In the genomic region with DNA sequence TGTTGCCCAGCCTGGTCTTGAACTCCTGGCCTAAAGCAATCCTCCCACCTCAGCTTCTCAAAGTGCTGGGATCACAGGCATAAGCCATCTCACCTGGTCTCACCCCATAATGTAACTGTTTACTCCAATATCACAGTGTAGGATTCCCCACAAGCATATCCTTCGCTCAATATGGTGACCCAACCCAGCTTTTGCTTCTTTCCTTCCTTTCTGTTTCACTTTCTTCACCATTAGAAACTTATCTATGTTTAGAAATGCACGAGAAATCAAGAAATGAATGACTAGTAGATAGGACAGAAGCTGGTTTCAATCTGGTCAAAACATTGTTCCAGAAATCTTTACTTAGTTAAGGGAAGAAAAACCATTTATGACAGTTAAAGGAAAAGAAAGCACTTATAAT, we compare ENCODE assay signal across 9 cellular contexts.
DNase-seq lines count a peak whose midpoint lies in the region; ATAC-seq lines count a peak whose summit lies in the region.
"Had no signal": no experiment of that assay in that cellular context is flagged by ENCODE, and none has a peak within 500 bp of the region (broad histone marks: within the 10 kb centered on the region; RNA-seq: fewer than 3 reads in every experiment).

No MANE protein-coding gene starts in this region.

- intact Hi-C loops in posterior cingulate gyrus (cut with DNase I): no loop called here

- H3K9ac ChIP-seq in duodenal mucosa (ENCODE audit: low read depth in 1 of 2, low read length in 2 of 2): no peak overlapping the region

- no peaks in the 10 kb centered on the region for H3K9me3 ChIP-seq in duodenal mucosa (ENCODE audit: control insufficient read depth in 1 of 2, low read length in 2 of 2)

- no peaks in the 10 kb centered on the region for H3K36me3 ChIP-seq in duodenal mucosa (ENCODE audit: control insufficient read depth in 1 of 2, insufficient read depth in 2 of 2, low read length in 2 of 2)

- DNase-seq in posterior cingulate gyrus (no peak), NOMO-1 treated with DMSO at 0.1 percent for 48 hours (lab: John Stamatoyannopoulos, UW; ENCODE audit: unreplicated experiment) (no peak), T-helper 9 cell (no peak), NCI-H2227 treated with DMSO at 0.1 percent for 48 hours (lab: John Stamatoyannopoulos, UW) (no peak)
- DNase-seq: SHP77 treated with DMSO at 0.1 percent for 48 hours had no signal

- H3K4me1 ChIP-seq in duodenal mucosa (ENCODE audit: control insufficient read depth in 1 of 2, insufficient read depth in 2 of 2, low read length in 2 of 2): no peaks in the 10 kb centered on the region

- H3K27ac ChIP-seq in duodenal mucosa (ENCODE audit: low read depth, low read length): no peak overlapping the region

- no peaks in the 10 kb centered on the region for H3K27me3 ChIP-seq in duodenal mucosa (ENCODE audit: control insufficient read depth in 1 of 2, insufficient read depth in 2 of 2, low read length in 2 of 2)

- peak overlapping the region; percentile 3 to 6 for H3K4me3 ChIP-seq in duodenal mucosa (ENCODE audit: low read depth in 1 of 2, low read length in 2 of 2)

- ATAC-seq in GM18498 (IDR thresholded peaks at IDR 0.05; ENCODE audit: unreplicated experiment): peak; percentile 70
- ATAC-seq in GM21447 (IDR thresholded peaks at IDR 0.05; ENCODE audit: unreplicated experiment): peak; percentile 68
- ATAC-seq in HG03469 (IDR thresholded peaks at IDR 0.05; ENCODE audit: unreplicated experiment): peak; percentile 66
